Comparison of ENCODE assay signal across 8 cellular contexts in genomic region chr7:25124485-25125136, GRCh38. TPM values are rescaled to one million over a fixed set of nuclear protein-coding genes. Genes with fewer than 3 reads are reported as not detected.
DNase-seq lines count a peak whose midpoint lies in the region; ATAC-seq and TF ChIP-seq lines count a peak whose summit lies in the region.

No MANE protein-coding gene starts in this region.

- no peak overlapping the region for H3K23ac ChIP-seq in mesendoderm (ENCODE audit: low read length)

- H3K27ac ChIP-seq in cingulate gyrus (ENCODE audit: low read depth, low read length) (peak overlapping the region; percentile 99), mesendoderm (ENCODE audit: low read depth, low read length) (no peak overlapping the region), thymus (ENCODE audit: low read depth) (peak overlapping the region; percentile 88)

- H3K27me3 ChIP-seq in BJ (ENCODE audit: control insufficient read depth, insufficient read depth, low read length) (no peaks in the 10 kb centered on the region), H7 (ENCODE audit: control insufficient read depth, insufficient read depth, low read length) (no peaks in the 10 kb centered on the region), mesendoderm (ENCODE audit: insufficient read depth, low read length, poor library complexity) (no peaks in the 10 kb centered on the region), thymus (ENCODE audit: control insufficient read depth, insufficient read depth) (no peaks in the 10 kb centered on the region)

- H3K4me3 ChIP-seq in BJ (ENCODE audit: low read depth, low read length) (peak overlapping the region; percentile 55), H7 (ENCODE audit: insufficient read depth, low read depth, low read length) (peak overlapping the region; percentile 92), mesendoderm (ENCODE audit: low read length) (peak overlapping the region; percentile 96), thymus (ENCODE audit: low read length) (peak overlapping the region; percentile 79)

- H3K4me1 ChIP-seq in mesendoderm (ENCODE audit: control insufficient read depth, low read depth, low read length) (no peaks in the 10 kb centered on the region), thymus (ENCODE audit: control insufficient read depth, insufficient read depth, low read length) (no peaks in the 10 kb centered on the region)

- ATAC-seq in SK-N-SH treated with all-trans-retinoic acid at 6 μM for 48 hours (peak; percentile 42), GM19324 (IDR thresholded peaks at IDR 0.05; ENCODE audit: low FRiP score, unreplicated experiment) (no peak), HG03565 (IDR thresholded peaks at IDR 0.05; ENCODE audit: unreplicated experiment) (no peak)

- peak overlapping the region; percentile 58 for H3K4ac ChIP-seq in mesendoderm (ENCODE audit: low read depth, low read length)

- no peaks in the 10 kb centered on the region; the same call in 1 of the 2 replicates for H3K36me3 ChIP-seq in BJ (ENCODE audit: control insufficient read depth, insufficient read depth, low read length)
- peaks cover 12% of the 10 kb centered on the region for H3K36me3 ChIP-seq in H7 (replicated peaks; ENCODE audit: control insufficient read depth, insufficient read depth, low read length)
- H3K36me3 ChIP-seq in mesendoderm (ENCODE audit: control insufficient read depth, insufficient read depth, low read length): peaks cover 3% of the 10 kb centered on the region
- peaks cover 16% of the 10 kb centered on the region for H3K36me3 ChIP-seq in thymus (ENCODE audit: control insufficient read depth, insufficient read depth)

- no peaks in the 10 kb centered on the region for H3K9me3 ChIP-seq in thymus (ENCODE audit: control insufficient read depth)

- peak overlapping the region; percentile 89 for H3K56ac ChIP-seq in mesendoderm (ENCODE audit: low read length)

- no peak overlapping the region for H2BK15ac ChIP-seq in mesendoderm (replicated peaks; ENCODE audit: low read depth)

- peak overlapping the region; percentile 84 for H3K4me2 ChIP-seq in mesendoderm (ENCODE audit: low read length)

- H4K8ac ChIP-seq in mesendoderm (ENCODE audit: low read depth, low read length): no peak overlapping the region

- no peak overlapping the region for H2BK5ac ChIP-seq in mesendoderm (ENCODE audit: low read length)

- DNase-seq in BJ (ENCODE audit: low read depth): no peak
- peak; percentile 21 for DNase-seq in H7
- DNase-seq in mesendoderm: peak; percentile 32

- POLR2A ChIA-PET in BJ (lab: Charles Lee): interaction anchor here (0.7 kb wide), 2 partner anchors 17 to 288 kb away, joined by 3 to 7 read pairs; no protein-coding TSS in a partner anchor

- H3K79me1 ChIP-seq in mesendoderm (ENCODE audit: low read length): peaks cover 2% of the 10 kb centered on the region

- WGBS in mesendoderm (ENCODE audit: extremely low coverage, insufficient coverage, low lambda C conversion rate): no CpG with 5 or more reads among the region's 31 CpGs
- under 1% methylated on average over 31 of the region's 31 CpGs for whole genome bisulfite sequencing in thymus

- no peak overlapping the region for H4K5ac ChIP-seq in mesendoderm (ENCODE audit: low read length)

- H3K79me2 ChIP-seq in mesendoderm (ENCODE audit: control insufficient read depth, insufficient read depth, low read length): peaks cover 17% of the 10 kb centered on the region

- H3K9ac ChIP-seq in mesendoderm (ENCODE audit: low read length): peak overlapping the region; percentile 95

- no peak overlapping the region for H2BK120ac ChIP-seq in mesendoderm (ENCODE audit: low read depth, low read length)

- CTCF ChIA-PET in BJ (lab: Yijun Ruan, JAX): interaction anchor here (0.8 to 1.0 kb wide), 3 partner anchors 30 to 413 kb away, joined by 3 to 4 read pairs (median 3); no protein-coding TSS in a partner anchor

- peak overlapping the region; percentile 6 for H3K18ac ChIP-seq in mesendoderm (ENCODE audit: low read length)

- H2AK5ac ChIP-seq in mesendoderm (ENCODE audit: low read length): no peak overlapping the region

- TF ChIP-seq CTCF in BJ (IDR thresholded peaks at IDR 0.05; ENCODE audit: insufficient read depth, low read depth, low read length): no peak

TF ChIP-seq in SK-N-SH treated with all-trans-retinoic acid at 6 μM for 48 hours, 23 proteins besides CTCF, POLR2A, EP300 and RAD21:
- TF ChIP-seq CREB5 (CRISPR knock-in tag; IDR thresholded peaks at IDR 0.05; ENCODE audit: low read depth) (no peak), ARNTL (CRISPR knock-in tag; IDR thresholded peaks at IDR 0.05; ENCODE audit: borderline replicate concordance, low read depth) (no peak), ESRRG (CRISPR knock-in tag; IDR thresholded peaks at IDR 0.05) (no peak), ZNF70 (CRISPR knock-in tag; IDR thresholded peaks at IDR 0.05) (no peak), ISL1 (CRISPR knock-in tag; IDR thresholded peaks at IDR 0.05) (no peak), TSHZ2 (CRISPR knock-in tag; IDR thresholded peaks at IDR 0.05) (no peak), GLIS3 (CRISPR knock-in tag; IDR thresholded peaks at IDR 0.05) (no peak), TCF4 (CRISPR knock-in tag; IDR thresholded peaks at IDR 0.05; ENCODE audit: borderline replicate concordance) (no peak), ZNF565 (CRISPR knock-in tag; conservative IDR thresholded peaks at IDR 0.05; ENCODE audit: low read depth) (no peak), ZFP3 (CRISPR knock-in tag; IDR thresholded peaks at IDR 0.05) (no peak), PPARA (CRISPR knock-in tag; IDR thresholded peaks at IDR 0.05; ENCODE audit: borderline replicate concordance) (no peak), TOX (CRISPR knock-in tag; IDR thresholded peaks at IDR 0.05; ENCODE audit: borderline replicate concordance) (no peak), POU6F1 (CRISPR knock-in tag; IDR thresholded peaks at IDR 0.05; ENCODE audit: borderline replicate concordance, low read depth) (no peak), ZFP30 (CRISPR knock-in tag; IDR thresholded peaks at IDR 0.05) (no peak), RARB (CRISPR knock-in tag; IDR thresholded peaks at IDR 0.05) (no peak), ZNF8 (CRISPR knock-in tag; IDR thresholded peaks at IDR 0.05) (no peak), OSR1 (CRISPR knock-in tag; IDR thresholded peaks at IDR 0.05) (no peak), CSDC2 (CRISPR knock-in tag; IDR thresholded peaks at IDR 0.05) (no peak)

RNA-seq across cellular contexts. Expression of gene CYCS, which starts 0.4 kb away (rescaled TPM):
- polyA plus RNA-seq in BJ (2011; rRNA removed): 19.4 and 55.1 TPM in 2 replicates
- 6.3 and 9.7 TPM in 2 replicates for polyA minus RNA-seq in BJ (2011; rRNA and poly(A)+ RNA removed)
- total RNA-seq in H7 (2014; rRNA removed; shearing (Covaris generic)): 115 and 121 TPM in 2 replicates
- polyA plus RNA-seq in mesendoderm (2013, experiment 1 of 2): 266 TPM
- 270 TPM for polyA plus RNA-seq in mesendoderm (2013, experiment 2 of 2)
- polyA plus RNA-seq in thymus: 73.7 TPM
